In genomic region chr15:28598209-28598608, GRCh38 we compare ENCODE assay signal across 6 cellular contexts. TPM values are rescaled to one million over a fixed set of nuclear protein-coding genes. Genes with fewer than 3 reads are reported as not detected.
"Had no signal": no experiment of that assay in that cellular context is flagged by ENCODE, and none has a peak within 500 bp of the region (broad histone marks: within the 10 kb centered on the region; RNA-seq: fewer than 3 reads in every experiment).

No MANE protein-coding gene starts in this region.

RNA-seq across cellular contexts. Expression of gene GOLGA6L25, which starts 44.8 kb away (rescaled TPM):
- total RNA-seq: HepG2, HT-29, HT1080, IMR-90, K562 had no signal
- polyA plus RNA-seq: HepG2, IgD-negative memory B cell, IMR-90, K562 had no signal
